ENCODE assay signal across 1 cellular context in the genomic region with DNA sequence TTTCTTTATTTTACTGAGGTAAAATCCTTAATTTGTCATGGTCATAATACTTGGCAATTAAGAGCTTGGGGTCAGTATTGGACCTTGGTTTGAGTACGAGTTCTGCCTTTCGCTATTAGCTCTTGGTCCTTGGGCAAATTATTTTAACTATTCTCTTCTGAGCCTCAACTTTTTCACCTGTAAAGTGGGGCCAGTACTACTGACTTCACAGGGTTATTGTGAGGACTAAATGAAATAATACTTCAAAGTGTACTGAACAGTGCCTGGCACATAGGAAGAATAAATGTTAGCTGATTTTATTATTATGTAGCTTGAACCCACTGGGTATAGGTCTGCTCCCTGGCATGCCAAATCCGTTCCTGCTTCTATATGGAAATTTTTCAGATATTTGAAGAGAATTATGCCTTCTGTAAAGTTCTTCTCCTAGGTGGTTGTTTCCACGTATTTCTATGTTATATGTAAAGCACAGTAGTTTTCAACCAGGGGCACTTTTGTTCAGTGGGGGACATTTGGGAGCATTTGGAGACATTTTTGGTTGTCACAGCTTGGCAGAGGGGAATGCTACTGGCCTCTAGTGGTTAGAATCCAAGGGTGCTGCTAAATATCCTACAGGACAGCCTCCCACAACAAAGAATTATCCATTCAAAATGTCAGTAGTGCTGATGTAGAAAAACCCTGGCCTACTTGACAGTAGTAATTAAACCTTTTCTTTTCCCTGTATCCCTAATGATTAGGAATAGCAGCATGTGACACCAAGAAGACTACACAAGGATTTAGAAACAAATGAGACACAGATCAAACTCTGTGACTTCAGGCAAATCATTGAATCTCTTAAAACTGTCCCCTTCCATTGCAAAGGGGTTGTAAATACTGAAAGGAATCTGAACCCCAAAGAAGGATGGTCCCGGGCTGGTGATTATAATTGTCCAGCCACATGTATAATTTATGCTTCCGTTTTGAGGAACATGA.
TF ChIP-seq lines count a peak whose summit lies in the region.

No MANE protein-coding gene starts in this region.

TF ChIP-seq in HepG2, 621 proteins besides CTCF, POLR2A, EP300 and RAD21 (continued from another document):
- no peak for TF ChIP-seq KDM3A (CRISPR knock-in tag; IDR thresholded peaks at IDR 0.05; ENCODE audit: low read depth)
